Comparison of ENCODE assay signal across 8 cellular contexts in the genomic region with DNA sequence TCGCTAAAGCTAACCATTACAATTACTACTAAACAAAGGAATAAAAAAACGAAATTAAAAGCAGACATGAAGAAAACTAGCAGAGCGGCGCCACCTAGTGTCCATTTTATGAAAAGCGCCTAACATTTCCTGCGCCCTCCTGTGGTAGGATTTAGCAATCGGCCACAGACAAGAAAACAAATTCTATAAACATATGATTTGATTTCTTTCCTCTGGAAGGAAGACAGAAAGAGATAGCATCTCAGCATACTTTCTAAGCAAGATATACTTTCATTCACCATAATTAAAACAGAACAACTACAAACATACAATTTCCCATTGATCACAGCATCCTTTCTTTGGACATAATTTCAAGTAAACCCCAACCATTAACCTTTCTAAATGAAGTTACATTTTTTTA.
DNase-seq lines count a peak whose midpoint lies in the region; ATAC-seq, FAIRE-seq and TF ChIP-seq lines count a peak whose summit lies in the region.

No MANE protein-coding gene starts in this region.

- TF ChIP-seq POLR2A in transverse colon (IDR thresholded peaks at IDR 0.05) = no peak

- H3K27ac ChIP-seq in KMS-11 = no peak overlapping the region
- no peak overlapping the region for H3K27ac ChIP-seq in foreskin keratinocyte
- H3K27ac ChIP-seq in pancreas = no peak overlapping the region
- peak overlapping the region in 2 of 4 donors; percentile 4 to 49 for H3K27ac ChIP-seq in transverse colon

- DNase-seq in DMS153 (lab: John Stamatoyannopoulos, UW) (peak; percentile 68), RPMI8226 (peak; percentile 65), foreskin keratinocyte (peak; percentile 0 to 35), pancreas (peak in 5 of 6 donors; percentile 25 to 71 (median 45)), transverse colon (peak; percentile 73)
- DNase-seq in activated effector memory CD4-positive, alpha-beta T cell treated with anti-CD3 and anti-CD28 coated beads, Interleukin-2, amount 50 U/mL, for 16 hours = peak; percentile 86

- no peak overlapping the region for H3K9ac ChIP-seq in KMS-11

- H3K9me3 ChIP-seq in pancreas (no peaks in the 10 kb centered on the region), transverse colon (no peaks in the 10 kb centered on the region)

- H3K4me2 ChIP-seq in KMS-11 = peak overlapping the region; percentile 34; the same call in 1 of the 2 replicates

- WGBS in pancreas, 2 donors = 0 to 1% methylated on average over 7 of the region's 7 CpGs
- 0 to 1% methylated on average over 7 of the region's 7 CpGs for WGBS in transverse colon (ENCODE audit: low coverage in 1 of 2), 2 donors

- no peak for TF ChIP-seq EP300 in transverse colon (IDR thresholded peaks at IDR 0.05; ENCODE audit: low read depth)

- peak overlapping the region; percentile 28; the same call in 1 of the 2 replicates for H2AFZ ChIP-seq in KMS-11 (ENCODE audit: low read depth)

- H3K27me3 ChIP-seq in KMS-11 (ENCODE audit: insufficient read depth, low read depth) (no peaks in the 10 kb centered on the region), foreskin keratinocyte (no peaks in the 10 kb centered on the region), pancreas (no peaks in the 10 kb centered on the region), transverse colon (no peaks in the 10 kb centered on the region)

- peak; percentile 21 for ATAC-seq in foreskin keratinocyte
- ATAC-seq in pancreas = peak in 3 of 4 donors; percentile 30 to 79 (median 67)
- no peak for ATAC-seq in HG02623 (IDR thresholded peaks at IDR 0.05; ENCODE audit: unreplicated experiment)

- no peaks in the 10 kb centered on the region for H4K20me1 ChIP-seq in KMS-11 (ENCODE audit: insufficient read depth)

- H3K4me3 ChIP-seq in KMS-11 (IDR thresholded peaks at IDR 0.05; ENCODE audit: insufficient read depth, low read depth, low read length) = no peak overlapping the region
- H3K4me3 ChIP-seq in pancreas = no peak overlapping the region
- no peak overlapping the region for H3K4me3 ChIP-seq in transverse colon

- H3K4me1 ChIP-seq in KMS-11 (ENCODE audit: low read depth, poor library complexity, severe bottlenecking) = peaks cover 8% of the 10 kb centered on the region
- H3K4me1 ChIP-seq in foreskin keratinocyte = no peaks in the 10 kb centered on the region
- no peaks in the 10 kb centered on the region for H3K4me1 ChIP-seq in pancreas
- peaks cover 0 to 19% (median 4%) of the 10 kb centered on the region in 4 donors for H3K4me1 ChIP-seq in transverse colon

- intact Hi-C loops in pancreas (cut with DNase I) (loop anchor here in 1 of 3 donors (10.0 kb wide), 1 partner anchor 301 kb away; no protein-coding TSS in a partner anchor), transverse colon (cut with DNase I; ENCODE audit: low total_unique reads) (no loop called here)

- in situ Hi-C loops in transverse colon (cut with MboI; ENCODE audit: low pct_ligation_motif_present in 1 of 4, low pct_unique_long_range_greater_than_20kb in 1 of 4, low sequenced_read_pairs in 3 of 4) = loop anchor here in 3 of 4 donors (10.0 kb wide), 2 partner anchors 279 to 311 kb away; no protein-coding TSS in a partner anchor

- TF ChIP-seq CTCF in KMS-11 (conservative IDR thresholded peaks at IDR 0.05; ENCODE audit: low read depth, low read length) = peak; percentile 100
- peak; percentile 100 for TF ChIP-seq CTCF in foreskin keratinocyte (conservative IDR thresholded peaks at IDR 0.05)
- peak; percentile 98 to 100 (median 100) for TF ChIP-seq CTCF in pancreas (IDR thresholded peaks at IDR 0.05)
- TF ChIP-seq CTCF in transverse colon (IDR thresholded peaks at IDR 0.05) = peak; percentile 100

- FAIRE-seq in pancreas (lab: Jason Lieb, UNC) = peak; percentile 97

- H3K36me3 ChIP-seq in KMS-11 (ENCODE audit: insufficient read depth) = no peaks in the 10 kb centered on the region
- no peaks in the 10 kb centered on the region for H3K36me3 ChIP-seq in pancreas
- no peaks in the 10 kb centered on the region for H3K36me3 ChIP-seq in transverse colon

- no peaks in the 10 kb centered on the region for H3K79me2 ChIP-seq in KMS-11 (ENCODE audit: insufficient read depth, low read depth)

Comparison
In these comparisons a context has a peak if more than half of its experiments do, and no peak if none do; other contexts are left out.
1. DNase-seq: peak in every context shown above with its lines; median percentile 86 in activated effector memory CD4-positive, alpha-beta T cell treated with anti-CD3 and anti-CD28 coated beads, Interleukin-2, amount 50 U/mL, for 16 hours; 73 in transverse colon; 68 in DMS153; 65 in RPMI8226; 45 in pancreas; 18 in foreskin keratinocyte.